12 cellular contexts compared by ENCODE assay signal in the genomic region with DNA sequence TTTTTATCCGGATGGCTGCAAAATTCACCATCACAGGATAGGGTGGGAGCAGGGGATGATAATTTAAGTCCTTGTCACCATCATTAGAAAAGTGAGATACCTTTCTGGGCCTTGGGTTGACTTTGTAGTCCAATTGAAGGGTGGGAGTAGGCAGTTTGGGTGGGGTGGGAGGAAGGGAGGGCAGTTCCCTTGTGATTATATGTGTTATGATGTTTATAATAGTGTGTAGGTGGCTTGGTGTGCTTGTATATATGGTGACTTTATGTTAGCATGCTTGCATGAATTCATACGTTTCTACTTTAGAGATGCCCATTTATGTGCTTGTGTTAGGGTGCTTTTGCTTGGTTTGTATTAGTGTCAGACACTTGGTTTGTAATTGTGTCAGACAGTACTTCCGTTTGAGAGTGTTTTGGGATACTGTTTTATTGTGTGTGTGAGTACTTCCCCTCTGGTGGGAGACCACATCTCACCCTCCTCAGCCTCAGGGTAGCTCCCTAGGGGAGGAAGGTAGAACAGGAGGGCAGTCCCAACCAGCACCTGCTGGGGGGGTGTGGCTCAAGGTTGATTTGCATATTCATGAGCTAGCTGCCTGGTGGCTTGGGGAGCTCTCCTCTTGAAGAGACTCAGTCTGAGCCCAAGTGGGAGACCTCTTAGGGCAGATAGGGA. TPM values are rescaled to one million over a fixed set of nuclear protein-coding genes. Genes with fewer than 3 reads are reported as not detected.
DNase-seq lines count a peak whose midpoint lies in the region; ATAC-seq and TF ChIP-seq lines count a peak whose summit lies in the region.
"Had no signal": no experiment of that assay in that cellular context is flagged by ENCODE, and none has a peak within 500 bp of the region (broad histone marks: within the 10 kb centered on the region; RNA-seq: fewer than 3 reads in every experiment).

No MANE protein-coding gene starts in this region.

- peak; percentile 19 for DNase-seq in activated CD8-positive, alpha-beta T cell treated with anti-CD3 and anti-CD28 coated beads for 36 hours
- no peak for DNase-seq in activated T-helper 1 cell treated with anti-CD3 and anti-CD28 coated beads, Interleukin-12 subunit alpha, Interleukin-12 subunit beta, Interleukin-2, Interleukin-4 antibody, amounts not matched to agents 30 ng/mL and 10 ng/mL and 1 ng/mL, durations not matched to agents 14 hours and 24 hours and 36 hours (ENCODE audit: low spot score)
- no peak for DNase-seq in activated CD4-positive, alpha-beta memory T cell treated with anti-CD3 and anti-CD28 coated beads, Interleukin-2, amount 10 ng/mL, durations not matched to agents 7 days and 5 days
- DNase-seq in dorsolateral prefrontal cortex = no peak
- DNase-seq in NCI-H2107 treated with DMSO at 0.1 percent for 48 hours (lab: John Stamatoyannopoulos, UW; ENCODE audit: unreplicated experiment) = no peak
- DNase-seq: islet precursor cell had no signal

- peaks cover 21% of the 10 kb centered on the region for H3K27me3 Mint-ChIP-seq in activated CD8-positive, alpha-beta T cell treated with anti-CD3 and anti-CD28 coated beads for 36 hours
- peaks cover 23% of the 10 kb centered on the region for H3K27me3 Mint-ChIP-seq in activated T-helper 1 cell treated with anti-CD3 and anti-CD28 coated beads, Interleukin-12 subunit alpha, Interleukin-12 subunit beta, Interleukin-2, Interleukin-4 antibody, amounts not matched to agents 30 ng/mL and 10 ng/mL and 1 ng/mL, durations not matched to agents 14 hours and 24 hours and 36 hours (ENCODE audit: insufficient read depth)
- peaks cover 27% of the 10 kb centered on the region for H3K27me3 Mint-ChIP-seq in activated CD4-positive, alpha-beta memory T cell treated with anti-CD3 and anti-CD28 coated beads, Interleukin-2, amount 10 ng/mL, durations not matched to agents 7 days and 5 days

- no peaks in the 10 kb centered on the region for H3K9me3 Mint-ChIP-seq in activated CD8-positive, alpha-beta T cell treated with anti-CD3 and anti-CD28 coated beads for 36 hours
- H3K9me3 Mint-ChIP-seq in activated T-helper 1 cell treated with anti-CD3 and anti-CD28 coated beads, Interleukin-12 subunit alpha, Interleukin-12 subunit beta, Interleukin-2, Interleukin-4 antibody, amounts not matched to agents 30 ng/mL and 10 ng/mL and 1 ng/mL, durations not matched to agents 14 hours and 24 hours and 36 hours = no peaks in the 10 kb centered on the region
- no peaks in the 10 kb centered on the region for H3K9me3 Mint-ChIP-seq in activated CD4-positive, alpha-beta memory T cell treated with anti-CD3 and anti-CD28 coated beads, Interleukin-2, amount 10 ng/mL, durations not matched to agents 7 days and 5 days

- peak; percentile 64 for ATAC-seq in GM19023 (IDR thresholded peaks at IDR 0.05; ENCODE audit: unreplicated experiment)
- ATAC-seq in HG03064 (IDR thresholded peaks at IDR 0.05; ENCODE audit: low read depth, unreplicated experiment) = peak; percentile 62
- peak; percentile 52 for ATAC-seq in activated CD8-positive, alpha-beta T cell treated with anti-CD3 and anti-CD28 coated beads for 36 hours

- H3K36me3 Mint-ChIP-seq in activated CD8-positive, alpha-beta T cell treated with anti-CD3 and anti-CD28 coated beads for 36 hours (ENCODE audit: low read depth) = no peaks in the 10 kb centered on the region
- no peaks in the 10 kb centered on the region for H3K36me3 Mint-ChIP-seq in activated T-helper 1 cell treated with anti-CD3 and anti-CD28 coated beads, Interleukin-12 subunit alpha, Interleukin-12 subunit beta, Interleukin-2, Interleukin-4 antibody, amounts not matched to agents 30 ng/mL and 10 ng/mL and 1 ng/mL, durations not matched to agents 14 hours and 24 hours and 36 hours (ENCODE audit: low read depth)
- H3K36me3 Mint-ChIP-seq in activated CD4-positive, alpha-beta memory T cell treated with anti-CD3 and anti-CD28 coated beads, Interleukin-2, amount 10 ng/mL, durations not matched to agents 7 days and 5 days (ENCODE audit: low read depth) = no peaks in the 10 kb centered on the region
- H3K36me3 Mint-ChIP-seq: activated naive CD8-positive, alpha-beta T cell had no signal

- H3K27me3 ChIP-seq in dorsolateral prefrontal cortex = no peaks in the 10 kb centered on the region

- TF ChIP-seq CTCF in C4-2B (conservative IDR thresholded peaks at IDR 0.05) (no peak), dorsolateral prefrontal cortex (IDR thresholded peaks at IDR 0.05 in 54 of 56, conservative IDR thresholded peaks at IDR 0.05 in 2 of 56; ENCODE audit: low read depth in 1 of 56, partially characterized antibody in 56 of 56) (no peak)
- no peak for TF ChIP-seq CTCF in activated CD8-positive, alpha-beta T cell treated with anti-CD3 and anti-CD28 coated beads for 36 hours (IDR thresholded peaks at IDR 0.05)

- POLR2A ChIA-PET in activated CD8-positive, alpha-beta T cell treated with anti-CD3 and anti-CD28 coated beads for 36 hours (lab: Charles Lee) = interaction anchor here (1.2 kb wide), 1 partner anchor 12 kb away, joined by 3 read pairs; no protein-coding TSS in a partner anchor
- POLR2A ChIA-PET in activated CD4-positive, alpha-beta memory T cell treated with anti-CD3 and anti-CD28 coated beads, Interleukin-2, amount 10 ng/mL, durations not matched to agents 7 days and 5 days (lab: Charles Lee) = no interaction called here

- no peak overlapping the region for H3K4me3 ChIP-seq in dorsolateral prefrontal cortex

- intact Hi-C loops in activated CD8-positive, alpha-beta T cell treated with anti-CD3 and anti-CD28 coated beads for 36 hours (cut with micrococcal nuclease) = no loop called here
- intact Hi-C loops in activated T-helper 1 cell treated with anti-CD3 and anti-CD28 coated beads, Interleukin-12 subunit alpha, Interleukin-12 subunit beta, Interleukin-2, Interleukin-4 antibody, amounts not matched to agents 30 ng/mL and 10 ng/mL and 1 ng/mL, durations not matched to agents 14 hours and 24 hours and 36 hours (cut with micrococcal nuclease) = no loop called here
- intact Hi-C loops in dorsolateral prefrontal cortex (cut with DNase I) = no loop called here

- no peak overlapping the region for H3K27ac Mint-ChIP-seq in activated CD8-positive, alpha-beta T cell treated with anti-CD3 and anti-CD28 coated beads for 36 hours
- no peak overlapping the region for H3K27ac Mint-ChIP-seq in activated T-helper 1 cell treated with anti-CD3 and anti-CD28 coated beads, Interleukin-12 subunit alpha, Interleukin-12 subunit beta, Interleukin-2, Interleukin-4 antibody, amounts not matched to agents 30 ng/mL and 10 ng/mL and 1 ng/mL, durations not matched to agents 14 hours and 24 hours and 36 hours
- H3K27ac Mint-ChIP-seq in activated CD4-positive, alpha-beta memory T cell treated with anti-CD3 and anti-CD28 coated beads, Interleukin-2, amount 10 ng/mL, durations not matched to agents 7 days and 5 days = no peak overlapping the region
- H3K27ac Mint-ChIP-seq: activated naive CD8-positive, alpha-beta T cell had no signal

- peak overlapping the region; percentile 4; the same call in 1 of the 2 replicates for H3K27ac ChIP-seq in C4-2B
- H3K27ac ChIP-seq in dorsolateral prefrontal cortex = no peak overlapping the region

- no peak overlapping the region for H3K4me3 Mint-ChIP-seq in activated CD8-positive, alpha-beta T cell treated with anti-CD3 and anti-CD28 coated beads for 36 hours
- no peak overlapping the region for H3K4me3 Mint-ChIP-seq in activated T-helper 1 cell treated with anti-CD3 and anti-CD28 coated beads, Interleukin-12 subunit alpha, Interleukin-12 subunit beta, Interleukin-2, Interleukin-4 antibody, amounts not matched to agents 30 ng/mL and 10 ng/mL and 1 ng/mL, durations not matched to agents 14 hours and 24 hours and 36 hours
- H3K4me3 Mint-ChIP-seq in activated CD4-positive, alpha-beta memory T cell treated with anti-CD3 and anti-CD28 coated beads, Interleukin-2, amount 10 ng/mL, durations not matched to agents 7 days and 5 days = no peak overlapping the region
- H3K4me3 Mint-ChIP-seq: activated naive CD8-positive, alpha-beta T cell had no signal

- CTCF ChIA-PET in activated CD8-positive, alpha-beta T cell treated with anti-CD3 and anti-CD28 coated beads for 36 hours (lab: Charles Lee) = interaction anchor here (0.7 to 1.7 kb wide), 2 partner anchors 19 to 99 kb away, joined by 3 to 6 read pairs; no protein-coding TSS in a partner anchor
- CTCF ChIA-PET in activated CD4-positive, alpha-beta memory T cell treated with anti-CD3 and anti-CD28 coated beads, Interleukin-2, amount 10 ng/mL, durations not matched to agents 7 days and 5 days (lab: Charles Lee) = no interaction called here

- H3K4me1 Mint-ChIP-seq in activated CD8-positive, alpha-beta T cell treated with anti-CD3 and anti-CD28 coated beads for 36 hours (ENCODE audit: low read depth) = peaks cover 14% of the 10 kb centered on the region
- peaks cover 18% of the 10 kb centered on the region for H3K4me1 Mint-ChIP-seq in activated T-helper 1 cell treated with anti-CD3 and anti-CD28 coated beads, Interleukin-12 subunit alpha, Interleukin-12 subunit beta, Interleukin-2, Interleukin-4 antibody, amounts not matched to agents 30 ng/mL and 10 ng/mL and 1 ng/mL, durations not matched to agents 14 hours and 24 hours and 36 hours (ENCODE audit: low read depth)
- peaks cover 4% of the 10 kb centered on the region for H3K4me1 Mint-ChIP-seq in activated CD4-positive, alpha-beta memory T cell treated with anti-CD3 and anti-CD28 coated beads, Interleukin-2, amount 10 ng/mL, durations not matched to agents 7 days and 5 days

RNA-seq across cellular contexts. Expression of a gene that starts 6.3 kb away (rescaled TPM):
- total RNA-seq in activated CD8-positive, alpha-beta T cell treated with anti-CD3 and anti-CD28 coated beads for 36 hours = under 1 TPM in 1 of 2 experiments, not detected in 1; 0.16 TPM
- 1.5 and 1.8 TPM in 2 replicates for total RNA-seq in activated T-helper 1 cell treated with anti-CD3 and anti-CD28 coated beads, Interleukin-12 subunit alpha, Interleukin-12 subunit beta, Interleukin-2, Interleukin-4 antibody, amounts not matched to agents 30 ng/mL and 10 ng/mL and 1 ng/mL, durations not matched to agents 14 hours and 24 hours and 36 hours
- total RNA-seq in activated CD4-positive, alpha-beta memory T cell treated with anti-CD3 and anti-CD28 coated beads, Interleukin-2, amount 10 ng/mL, durations not matched to agents 7 days and 5 days = not detected
- 1 to 10 TPM; 1.6 to 8.4 (median 4.4) TPM for total RNA-seq in dorsolateral prefrontal cortex
- total RNA-seq: endothelial cell of umbilical vein, NCI-H460 had no signal

RNA-seq across cellular contexts. Expression of a gene that starts 40.3 kb away (rescaled TPM):
- 10 to 100 TPM; 58.1 to 60.6 TPM for total RNA-seq in activated CD8-positive, alpha-beta T cell treated with anti-CD3 and anti-CD28 coated beads for 36 hours
- total RNA-seq in activated T-helper 1 cell treated with anti-CD3 and anti-CD28 coated beads, Interleukin-12 subunit alpha, Interleukin-12 subunit beta, Interleukin-2, Interleukin-4 antibody, amounts not matched to agents 30 ng/mL and 10 ng/mL and 1 ng/mL, durations not matched to agents 14 hours and 24 hours and 36 hours = 106 and 108 TPM in 2 replicates
- total RNA-seq in activated CD4-positive, alpha-beta memory T cell treated with anti-CD3 and anti-CD28 coated beads, Interleukin-2, amount 10 ng/mL, durations not matched to agents 7 days and 5 days = 10 to 100 TPM; 29.1 to 33.2 TPM
- total RNA-seq in dorsolateral prefrontal cortex = 10 to 100 TPM; 13.6 to 33.4 (median 24.4) TPM

RNA-seq across cellular contexts. Expression of a gene that starts 47.6 kb away (rescaled TPM):
- total RNA-seq in activated CD8-positive, alpha-beta T cell treated with anti-CD3 and anti-CD28 coated beads for 36 hours = 10 to 100 TPM; 26.6 to 26.7 TPM
- total RNA-seq in activated T-helper 1 cell treated with anti-CD3 and anti-CD28 coated beads, Interleukin-12 subunit alpha, Interleukin-12 subunit beta, Interleukin-2, Interleukin-4 antibody, amounts not matched to agents 30 ng/mL and 10 ng/mL and 1 ng/mL, durations not matched to agents 14 hours and 24 hours and 36 hours = 32.5 and 35.7 TPM in 2 replicates
- total RNA-seq in activated CD4-positive, alpha-beta memory T cell treated with anti-CD3 and anti-CD28 coated beads, Interleukin-2, amount 10 ng/mL, durations not matched to agents 7 days and 5 days = 1 to 10 TPM; 9.1 to 9.8 TPM
- 10 to 100 TPM in 51 of 120 experiments, 1 to 10 TPM in 69; 5.8 to 18.5 (median 9.6) TPM for total RNA-seq in dorsolateral prefrontal cortex
